ENCODE assay signal across 1 cellular context in the genomic region with DNA sequence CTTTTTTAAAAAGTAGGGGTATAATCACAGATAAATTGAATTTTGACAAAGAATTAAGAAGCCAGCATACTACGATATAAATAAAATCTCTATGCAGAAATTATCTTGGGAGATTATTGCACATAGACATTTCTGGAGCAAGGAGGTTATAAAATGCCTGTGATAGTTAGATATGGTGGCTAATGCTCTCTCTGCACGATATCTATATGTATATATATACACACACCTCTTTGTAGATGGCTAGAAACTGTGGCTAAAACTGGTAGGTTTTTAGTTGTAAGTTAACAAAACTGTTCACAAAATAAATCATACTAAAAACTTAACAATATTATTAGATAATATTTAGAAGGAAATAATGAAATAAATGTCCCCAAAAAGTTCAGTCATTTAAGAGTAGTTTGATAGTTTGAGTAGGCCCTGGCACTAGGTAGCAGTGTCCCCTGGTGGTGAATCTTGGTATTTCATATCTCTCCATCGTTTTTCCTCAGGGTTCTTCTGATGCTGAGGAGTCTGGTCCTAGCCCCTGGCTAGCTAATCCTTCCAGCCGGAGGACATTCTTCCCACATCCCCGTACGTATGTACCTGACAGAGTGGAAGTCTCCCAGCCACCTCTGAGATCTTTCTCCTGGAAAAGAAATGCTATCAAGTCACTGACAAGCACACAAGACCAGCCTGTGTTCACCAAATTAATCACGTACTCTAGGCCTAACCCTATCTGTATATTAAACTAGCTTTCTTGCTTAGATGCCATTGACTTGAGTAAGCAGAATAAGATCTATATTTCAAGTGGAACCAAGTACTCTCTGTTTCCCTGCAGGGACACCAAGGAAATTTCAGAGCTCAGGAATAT.
TF ChIP-seq lines count a peak whose summit lies in the region.

No MANE protein-coding gene starts in this region.

TF ChIP-seq in HepG2, 621 proteins besides CTCF, POLR2A, EP300 and RAD21:
- TF ChIP-seq ZNF614 (CRISPR knock-in tag; IDR thresholded peaks at IDR 0.05; ENCODE audit: borderline replicate concordance) (no peak), STAG1 (CRISPR knock-in tag; IDR thresholded peaks at IDR 0.05) (peak; percentile 57), SMC3 (IDR thresholded peaks at IDR 0.05; ENCODE audit: low read length) (peak; percentile 68)
